11 cellular contexts compared by ENCODE assay signal in the genomic region with DNA sequence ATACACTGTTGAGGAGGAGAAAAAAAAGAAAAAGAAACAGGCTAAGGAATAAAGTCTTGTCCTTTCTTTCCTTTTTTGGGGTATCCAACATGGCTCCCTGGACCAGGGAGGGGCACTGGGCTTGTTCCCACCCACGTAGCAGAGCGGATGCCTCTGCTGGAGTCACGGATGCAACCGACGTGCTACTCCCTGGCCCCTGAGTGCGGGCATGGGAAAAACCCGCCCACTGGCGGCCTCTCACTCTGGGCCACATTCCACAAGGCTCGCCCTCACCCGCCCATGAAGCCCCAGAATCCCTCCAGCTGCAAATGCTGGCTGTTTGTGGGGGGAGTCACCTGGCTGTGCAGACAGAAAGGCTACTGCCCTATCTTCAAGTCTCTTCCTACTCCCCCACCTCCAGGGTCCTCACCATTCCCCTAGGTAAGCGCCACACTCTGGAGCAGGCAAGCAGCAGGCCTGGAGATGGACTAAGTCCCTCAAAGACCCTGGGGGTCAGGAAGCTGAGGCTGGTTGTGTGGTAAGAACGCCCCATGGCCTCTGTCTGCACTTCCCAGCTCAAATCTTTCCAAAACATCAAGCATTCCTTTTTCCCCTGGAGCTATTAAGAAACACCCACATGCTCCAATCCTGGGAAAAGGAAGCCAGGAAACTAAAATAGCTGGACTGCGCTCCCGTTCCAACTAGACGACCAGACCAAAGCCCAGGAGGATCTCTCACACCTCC. TPM values are rescaled to one million over a fixed set of nuclear protein-coding genes. Genes with fewer than 3 reads are reported as not detected.
DNase-seq lines count a peak whose midpoint lies in the region; ATAC-seq, FAIRE-seq and TF ChIP-seq lines count a peak whose summit lies in the region.
"Had no signal": no experiment of that assay in that cellular context is flagged by ENCODE, and none has a peak within 500 bp of the region (broad histone marks: within the 10 kb centered on the region; RNA-seq: fewer than 3 reads in every experiment).

No MANE protein-coding gene starts in this region.

- H3K27me3 Mint-ChIP-seq in natural killer cell treated with Interleukin-12 subunit alpha and Interleukin-12 subunit beta and Interleukin-15 and Interleukin-18, amount 100 ng/mL, for 72 hours, result no peaks in the 10 kb centered on the region
- H3K27me3 Mint-ChIP-seq: CD4-positive, CD25-positive, alpha-beta regulatory T cell had no signal

- no peak for FAIRE-seq in D721Med (lab: Jason Lieb, UNC)

- DNase-seq in AG04449 (ENCODE audit: low read depth, low spot score), result peak; percentile 86
- peak; percentile 93 for DNase-seq in fibroblast of the aortic adventitia (ENCODE audit: low read depth)
- peak; percentile 52 to 77 (median 68) for DNase-seq in ovary
- DNase-seq in activated CD4-positive, CD25-positive, alpha-beta regulatory T cell treated with anti-CD3 and anti-CD28 coated beads, Interleukin-2, amount 50 U/mL, for 72 hours, result no peak
- DNase-seq in D721Med (ENCODE audit: insufficient read length, low spot score), result no peak
- no peak for DNase-seq in natural killer cell treated with Interleukin-12 subunit alpha and Interleukin-12 subunit beta and Interleukin-15 and Interleukin-18, amount 100 ng/mL, for 72 hours (ENCODE audit: low spot score)
- DNase-seq: activated CD4-positive, alpha-beta T cell treated with anti-CD3 and anti-CD28 coated beads for 48 hours; CD4-positive, CD25-positive, alpha-beta regulatory T cell; MV-4-11 had no signal

- TF ChIP-seq POLR2A in ovary (IDR thresholded peaks at IDR 0.05), result no peak

- intact Hi-C loops in ovary (cut with DNase I), result loop anchor here in 2 of 4 donors (5.0 to 10.0 kb wide), 5 partner anchors 53 to 175 kb away; no protein-coding TSS in a partner anchor

- H3K36me3 Mint-ChIP-seq in natural killer cell treated with Interleukin-12 subunit alpha and Interleukin-12 subunit beta and Interleukin-15 and Interleukin-18, amount 100 ng/mL, for 72 hours, result peaks cover 7% of the 10 kb centered on the region

- TF ChIP-seq CTCF in AG04449 (IDR thresholded peaks at IDR 0.05; ENCODE audit: insufficient read depth, low read length, missing control alignments) (no peak), fibroblast of the aortic adventitia (IDR thresholded peaks at IDR 0.05; ENCODE audit: insufficient read depth, low read length) (no peak), ovary (IDR thresholded peaks at IDR 0.05) (no peak), D721Med (IDR thresholded peaks at IDR 0.05; ENCODE audit: insufficient read depth, missing control alignments) (no peak)

- no peaks in the 10 kb centered on the region for H3K9me3 Mint-ChIP-seq in natural killer cell treated with Interleukin-12 subunit alpha and Interleukin-12 subunit beta and Interleukin-15 and Interleukin-18, amount 100 ng/mL, for 72 hours

- H3K4me1 Mint-ChIP-seq in natural killer cell treated with Interleukin-12 subunit alpha and Interleukin-12 subunit beta and Interleukin-15 and Interleukin-18, amount 100 ng/mL, for 72 hours (ENCODE audit: low read depth in 2 of 2), result peaks cover 6 to 13% of the 10 kb centered on the region in 2 donors

- WGBS in ovary, 3 donors, result 3 to 5% (median 4%) methylated on average over 15 of the region's 15 CpGs

- H3K9me3 ChIP-seq in ovary, result no peaks in the 10 kb centered on the region

- H3K27me3 ChIP-seq in ovary, result no peaks in the 10 kb centered on the region

- ATAC-seq in SK-N-SH treated with all-trans-retinoic acid at 6 μM for 48 hours, result peak; percentile 7
- ATAC-seq in HG03025 (IDR thresholded peaks at IDR 0.05; ENCODE audit: low FRiP score, unreplicated experiment), result no peak
- ATAC-seq in natural killer cell treated with Interleukin-12 subunit alpha and Interleukin-12 subunit beta and Interleukin-15 and Interleukin-18, amount 100 ng/mL, for 72 hours, result no peak

- H3K27ac ChIP-seq in ovary, result peak overlapping the region; percentile 52 to 75

- no peak for TF ChIP-seq EP300 in ovary (IDR thresholded peaks at IDR 0.05)

- no peak overlapping the region for H3K27ac Mint-ChIP-seq in natural killer cell treated with Interleukin-12 subunit alpha and Interleukin-12 subunit beta and Interleukin-15 and Interleukin-18, amount 100 ng/mL, for 72 hours

- CTCF ChIA-PET in AG04449 (lab: Yijun Ruan, JAX), result interaction anchor here (0.7 to 11.4 kb wide), 22 partner anchors 11 to 187 kb away, joined by 3 to 107 read pairs (median 4); a partner anchor contains a TSS

- H3K4me3 ChIP-seq in AG04449 (ENCODE audit: low read depth, low read length) (peak overlapping the region; percentile 31), fibroblast of the aortic adventitia (ENCODE audit: low read depth, low read length) (peak overlapping the region; percentile 28), ovary (no peak overlapping the region)

- no peak overlapping the region for H3K4me3 Mint-ChIP-seq in natural killer cell treated with Interleukin-12 subunit alpha and Interleukin-12 subunit beta and Interleukin-15 and Interleukin-18, amount 100 ng/mL, for 72 hours
- H3K4me3 Mint-ChIP-seq: CD4-positive, CD25-positive, alpha-beta regulatory T cell had no signal

- no peaks in the 10 kb centered on the region for H3K36me3 ChIP-seq in ovary

- H3K4me1 ChIP-seq in ovary (ENCODE audit: insufficient read depth), result peaks cover 49% of the 10 kb centered on the region

- POLR2A ChIA-PET in AG04449 (lab: Yijun Ruan, JAX), result interaction anchor here (0.6 to 3.3 kb wide), 8 partner anchors 53 to 169 kb away, joined by 3 to 25 read pairs (median 4); a partner anchor contains a TSS

TF ChIP-seq in SK-N-SH treated with all-trans-retinoic acid at 6 μM for 48 hours, 23 proteins besides CTCF, POLR2A, EP300 and RAD21:
- TF ChIP-seq ZC3H10 (CRISPR knock-in tag; IDR thresholded peaks at IDR 0.05) (no peak), OSR1 (CRISPR knock-in tag; IDR thresholded peaks at IDR 0.05) (no peak), RARB (CRISPR knock-in tag; IDR thresholded peaks at IDR 0.05) (no peak)

RNA-seq across cellular contexts. Expression of a gene that starts 17.8 kb away (rescaled TPM):
- total RNA-seq in fibroblast of the aortic adventitia (ENCODE audit: low replicate concordance) (0.09 TPM in 1 of 2 replicates, not detected in the other), ovary (under 1 TPM in 6 of 7 donors, not detected in 1; 0.24 to 0.89 (median 0.49) TPM)
- under 1 TPM; 0.30 to 0.67 TPM for polyA plus RNA-seq in ovary
- total RNA-seq in natural killer cell treated with Interleukin-12 subunit alpha and Interleukin-12 subunit beta and Interleukin-15 and Interleukin-18, amount 100 ng/mL, for 72 hours, result 1 to 10 TPM in 1 of 2 donors, under 1 TPM in 1; 0.81 to 1.0 TPM
- polyA plus RNA-seq: CD4-positive, CD25-positive, alpha-beta regulatory T cell had no signal

RNA-seq across cellular contexts. Expression of a gene that starts 49.3 kb away (rescaled TPM):
- total RNA-seq in fibroblast of the aortic adventitia (ENCODE audit: low replicate concordance) (39.4 and 44.4 TPM in 2 replicates), ovary (10 to 100 TPM in 5 of 7 donors, 1 to 10 TPM in 2; 6.1 to 47.6 (median 17.9) TPM)
- polyA plus RNA-seq in ovary, result 10 to 100 TPM; 17.9 to 23.5 TPM
- not detected for total RNA-seq in natural killer cell treated with Interleukin-12 subunit alpha and Interleukin-12 subunit beta and Interleukin-15 and Interleukin-18, amount 100 ng/mL, for 72 hours
- total RNA-seq: CD4-positive, CD25-positive, alpha-beta regulatory T cell had no signal
- polyA plus RNA-seq: CD4-positive, CD25-positive, alpha-beta regulatory T cell had no signal

Comparison
In these comparisons a context has a peak if more than half of its experiments do, and no peak if none do; other contexts are left out.
1. DNase-seq: peak in AG04449 (single experiment), fibroblast of the aortic adventitia (single experiment) and ovary (5 of 5); none in activated CD4-positive, CD25-positive, alpha-beta regulatory T cell treated with anti-CD3 and anti-CD28 coated beads, Interleukin-2, amount 50 U/mL, for 72 hours (single experiment), D721Med (single experiment) and natural killer cell treated with Interleukin-12 subunit alpha and Interleukin-12 subunit beta and Interleukin-15 and Interleukin-18, amount 100 ng/mL, for 72 hours (single experiment).
2. RNA of a gene that starts 49.3 kb away (total RNA-seq): 39.4 to 44.4 TPM in fibroblast of the aortic adventitia and 6.1 to 47.6 TPM in ovary; not detected in natural killer cell treated with Interleukin-12 subunit alpha and Interleukin-12 subunit beta and Interleukin-15 and Interleukin-18, amount 100 ng/mL, for 72 hours; every median in the first group is over 4 times any median in the second.